ENCODE assay signal across 33 cellular contexts in genomic region chr11:129428027-129428426, GRCh38. TPM values are rescaled to one million over a fixed set of nuclear protein-coding genes. Genes with fewer than 3 reads are reported as not detected.
"Had no signal": no experiment of that assay in that cellular context is flagged by ENCODE, and none has a peak within 500 bp of the region (broad histone marks: within the 10 kb centered on the region; RNA-seq: fewer than 3 reads in every experiment).

No MANE protein-coding gene starts in this region.

- H3K27me3 Mint-ChIP-seq: dendritic cell treated with granulocyte-macrophage colony-stimulating factor and Interleukin-4, amounts not matched to agents 40 ng/mL and 50 ng/mL, for 4 days had no signal

- DNase-seq: activated CD4-positive, alpha-beta T cell treated with anti-CD3 and anti-CD28 coated beads for 48 hours; activated CD4-positive, alpha-beta T cell treated with anti-CD3 and anti-CD28 coated beads, Interleukin-2, amount 50 U/mL, for 48 hours; activated CD8-positive, alpha-beta memory T cell treated with anti-CD3 and anti-CD28 coated beads, Interleukin-2, amount 50 U/mL, for 48 hours; activated gamma-delta T cell treated with Interleukin-2 at 50 U/mL for 16 hours; activated naive CD4-positive, alpha-beta T cell treated with anti-CD3 and anti-CD28 coated beads, Interleukin-2, amount 50 U/mL, for 16 hours; activated T-cell treated with anti-CD3 and anti-CD28 coated beads, Interleukin-2, amount 50 U/mL, for 24 hours; amygdala; caudate nucleus; endodermal cell; foreskin fibroblast; head of caudate nucleus; left lung; lower lobe of right lung; mesenchymal stem cell; naive thymus-derived CD4-positive, alpha-beta T cell; occipital lobe; stimulated activated naive CD4-positive, alpha-beta T cell; T-helper 17 cell; T1000; tibial artery; WERI-Rb-1 had no signal

- ATAC-seq: activated CD4-positive, CD25-positive, alpha-beta regulatory T cell treated with anti-CD3 and anti-CD28 coated beads, Interleukin-2, amount 50 U/mL, for 24 hours; activated T-helper 17 cell treated with anti-CD3 and anti-CD28 coated beads, Interleukin-2, amount 50 U/mL, for 72 hours; esophagus mucosa; left lung; lower lobe of right lung; naive thymus-derived CD4-positive, alpha-beta T cell; T-helper 17 cell had no signal

- H3K4me1 ChIP-seq: left lung, lower lobe of right lung, parathyroid adenoma, right atrium auricular region, tibial artery had no signal

- H3K79me2 ChIP-seq: parathyroid adenoma had no signal

- H3K27me3 ChIP-seq: left lung, right atrium auricular region, suprapubic skin, tibial artery had no signal

- H2AFZ ChIP-seq: parathyroid adenoma had no signal

- H3K36me3 ChIP-seq: left lung, lower lobe of right lung, right atrium auricular region, suprapubic skin, tibial artery, WERI-Rb-1 had no signal

- H3K4me3 ChIP-seq: left lung, lower lobe of right lung, right atrium auricular region, suprapubic skin, tibial artery had no signal

- H3K9me3 ChIP-seq: left lung, suprapubic skin had no signal

- H3K9me3 Mint-ChIP-seq: dendritic cell treated with granulocyte-macrophage colony-stimulating factor and Interleukin-4, amounts not matched to agents 40 ng/mL and 50 ng/mL, for 4 days had no signal

- H3K9ac ChIP-seq: parathyroid adenoma had no signal

- H3K27ac ChIP-seq: left lung, lower lobe of right lung, parathyroid adenoma, right atrium auricular region, suprapubic skin, tibial artery, WERI-Rb-1 had no signal

- H3K4me1 Mint-ChIP-seq: activated T-helper 17 cell treated with anti-CD3 and anti-CD28 coated beads, Interleukin-2, amount 50 U/mL, for 72 hours; naive thymus-derived CD4-positive, alpha-beta T cell; T-helper 17 cell had no signal

- H3K27ac Mint-ChIP-seq: activated T-cell treated with anti-CD3 and anti-CD28 coated beads, Interleukin-2, amount 50 U/mL, for 24 hours; activated T-helper 17 cell treated with anti-CD3 and anti-CD28 coated beads, Interleukin-2, amount 50 U/mL, for 72 hours; dendritic cell treated with granulocyte-macrophage colony-stimulating factor and Interleukin-4, amounts not matched to agents 40 ng/mL and 50 ng/mL, for 4 days; endodermal cell; naive thymus-derived CD4-positive, alpha-beta T cell; T-helper 17 cell had no signal

- H3K4me3 Mint-ChIP-seq: activated T-cell treated with anti-CD3 and anti-CD28 coated beads, Interleukin-2, amount 50 U/mL, for 24 hours; activated T-helper 17 cell treated with anti-CD3 and anti-CD28 coated beads, Interleukin-2, amount 50 U/mL, for 72 hours; dendritic cell treated with granulocyte-macrophage colony-stimulating factor and Interleukin-4, amounts not matched to agents 40 ng/mL and 50 ng/mL, for 4 days; endodermal cell; naive thymus-derived CD4-positive, alpha-beta T cell; neural crest cell; T-helper 17 cell had no signal

RNA-seq across cellular contexts. Expression of gene BARX2, which starts 52.4 kb away (rescaled TPM):
- total RNA-seq: activated T-helper 17 cell treated with anti-CD3 and anti-CD28 coated beads, Interleukin-2, amount 50 U/mL, for 72 hours; chondrocyte; endodermal cell; kidney epithelial cell; neural crest cell; pulmonary artery endothelial cell; T-helper 17 cell had no signal
- polyA plus RNA-seq: naive thymus-derived CD4-positive, alpha-beta T cell; urinary bladder had no signal
